Comparison of ENCODE assay signal across 1 cellular context in the genomic region with DNA sequence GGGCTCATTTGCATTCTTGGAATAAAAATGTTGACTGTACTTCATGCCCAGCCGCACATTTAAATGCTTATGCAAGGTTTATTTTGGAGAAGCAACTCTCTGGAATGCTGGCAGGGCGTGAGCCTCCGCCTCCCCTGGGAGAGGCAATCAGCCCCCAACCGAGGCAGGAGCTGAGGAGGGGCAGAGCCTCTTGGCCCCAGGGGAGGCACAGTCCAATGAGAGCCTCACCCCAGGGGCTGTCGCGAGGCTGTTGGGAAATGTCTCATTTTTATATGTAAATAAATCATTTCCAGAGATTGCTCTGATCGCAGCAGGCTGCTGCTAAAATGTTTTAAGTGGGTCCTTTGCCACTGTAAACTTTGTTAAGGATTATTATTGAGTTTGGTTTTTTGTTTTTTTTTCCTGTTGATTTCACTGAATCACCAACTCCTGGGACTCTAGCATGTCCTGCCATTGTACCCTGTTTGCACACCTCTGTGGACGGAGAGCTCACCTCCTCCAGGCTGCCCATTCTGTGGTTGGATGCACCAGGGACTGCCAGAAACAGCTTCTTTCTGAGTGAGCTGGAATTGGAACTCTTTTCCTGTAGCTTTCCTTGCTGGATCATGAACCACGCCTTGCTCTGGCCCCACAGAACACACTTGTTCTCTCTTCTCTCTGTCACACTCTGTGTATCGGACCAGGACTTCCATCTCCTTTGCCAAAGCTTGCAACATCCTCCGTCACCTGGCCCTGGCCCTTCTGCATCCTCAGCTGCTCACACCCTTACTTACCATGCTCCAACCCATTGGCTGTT.
TF ChIP-seq lines count a peak whose summit lies in the region.

No MANE protein-coding gene starts in this region.

TF ChIP-seq in IMR-90, 13 proteins besides CTCF, POLR2A, EP300 and RAD21:
- no peak for TF ChIP-seq FOS (IDR thresholded peaks at IDR 0.05; ENCODE audit: low read depth, low read length)
- no peak for TF ChIP-seq RFX5 (IDR thresholded peaks at IDR 0.05; ENCODE audit: low read depth, low read length)
- no peak for TF ChIP-seq NFE2L2 (IDR thresholded peaks at IDR 0.05; ENCODE audit: low read depth, low read length)
- no peak for TF ChIP-seq CEBPB (IDR thresholded peaks at IDR 0.05; ENCODE audit: low read depth, low read length)
- TF ChIP-seq CHD1 (IDR thresholded peaks at IDR 0.05; ENCODE audit: low read depth, low read length), result no peak
- TF ChIP-seq, protein P1, sequence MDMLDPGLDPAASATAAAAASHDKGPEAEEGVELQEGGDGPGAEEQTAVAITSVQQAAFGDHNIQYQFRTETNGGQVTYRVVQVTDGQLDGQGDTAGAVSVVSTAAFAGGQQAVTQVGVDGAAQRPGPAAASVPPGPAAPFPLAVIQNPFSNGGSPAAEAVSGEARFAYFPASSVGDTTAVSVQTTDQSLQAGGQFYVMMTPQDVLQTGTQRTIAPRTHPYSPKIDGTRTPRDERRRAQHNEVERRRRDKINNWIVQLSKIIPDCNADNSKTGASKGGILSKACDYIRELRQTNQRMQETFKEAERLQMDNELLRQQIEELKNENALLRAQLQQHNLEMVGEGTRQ (IDR thresholded peaks at IDR 0.05; ENCODE audit: low read depth, low read length), result no peak
- no peak for TF ChIP-seq RCOR1 (IDR thresholded peaks at IDR 0.05; ENCODE audit: insufficient replicate concordance, low read length)
- TF ChIP-seq MAFK (IDR thresholded peaks at IDR 0.05; ENCODE audit: low read depth, low read length), result no peak
TF ChIP-seq in IMR-90: peak in this region for 0.
